14 cellular contexts compared by ENCODE assay signal in the genomic region with DNA sequence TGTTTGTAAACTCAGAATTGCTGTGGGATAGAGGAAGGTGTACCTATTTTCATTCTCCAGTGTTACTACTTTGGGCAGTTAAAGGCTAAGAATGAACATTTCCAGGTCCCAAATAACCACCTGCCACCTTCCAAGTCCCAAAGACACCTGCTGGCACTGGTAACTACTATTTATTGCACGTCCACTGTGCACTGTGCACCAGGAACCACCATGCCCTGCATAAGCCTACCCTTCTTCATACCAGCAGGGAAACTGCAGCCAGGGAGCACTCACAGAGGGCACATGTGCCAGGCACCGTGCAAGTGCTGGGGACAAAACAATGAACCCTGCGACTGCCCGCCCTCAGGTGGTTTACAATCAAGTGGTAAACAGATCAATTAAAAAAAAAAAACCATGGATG. TPM values are rescaled to one million over a fixed set of nuclear protein-coding genes. Genes with fewer than 3 reads are reported as not detected.
DNase-seq lines count a peak whose midpoint lies in the region; ATAC-seq and TF ChIP-seq lines count a peak whose summit lies in the region.
"Had no signal": no experiment of that assay in that cellular context is flagged by ENCODE, and none has a peak within 500 bp of the region (broad histone marks: within the 10 kb centered on the region; RNA-seq: fewer than 3 reads in every experiment).

No MANE protein-coding gene starts in this region.

- WGBS in hepatocyte (ENCODE audit: low lambda C conversion rate, missing lambda C conversion rate): 94% methylated on average over 4 of the region's 4 CpGs

- DNase-seq in NCI-H526 treated with DMSO at 0.1 percent for 48 hours (lab: John Stamatoyannopoulos, UW): peak; percentile 6
- DNase-seq in NCI-H526 (lab: John Stamatoyannopoulos, UW): no peak
- DNase-seq in RPMI8226: peak; percentile 20
- no peak for DNase-seq in hepatocyte (ENCODE audit: low spot score)
- no peak for DNase-seq in gastrocnemius medialis
- no peak for DNase-seq in MV-4-11 (lab: John Stamatoyannopoulos, UW)
- no peak for DNase-seq in NCI-H1417 treated with DMSO at 0.1 percent for 48 hours (lab: John Stamatoyannopoulos, UW)
- no peak for DNase-seq in activated gamma-delta T cell (lab: John Stamatoyannopoulos, UW)
- DNase-seq: amniotic stem cell, KG1, NCI-H748 treated with DMSO at 0.1 percent for 48 hours, nephron progenitor cell, SIG-M5 had no signal

- in situ Hi-C loops in gastrocnemius medialis (cut with MboI; ENCODE audit: low sequenced_read_pairs in 4 of 4): no loop called here

- TF ChIP-seq CTCF in hepatocyte (IDR thresholded peaks at IDR 0.05; ENCODE audit: poor library complexity) (no peak), gastrocnemius medialis (IDR thresholded peaks at IDR 0.05 in 4 of 5, conservative IDR thresholded peaks at IDR 0.05 in 1 of 5) (no peak)

- no peaks in the 10 kb centered on the region for H3K27me3 ChIP-seq in hepatocyte
- no peaks in the 10 kb centered on the region for H3K27me3 ChIP-seq in gastrocnemius medialis

- intact Hi-C loops in gastrocnemius medialis (cut with DNase I; ENCODE audit: low total_unique reads): no loop called here

- H3K4me2 ChIP-seq in hepatocyte: peak overlapping the region; percentile 28
- H3K4me2 ChIP-seq: smooth muscle cell had no signal

- peaks cover 21% of the 10 kb centered on the region for H4K20me1 ChIP-seq in hepatocyte (ENCODE audit: insufficient read depth, poor library complexity, severe bottlenecking)

- H3K27ac ChIP-seq in hepatocyte (peak overlapping the region; percentile 33), gastrocnemius medialis (peak overlapping the region; percentile 75 to 88 (median 80))

- H3K4me1 ChIP-seq in hepatocyte (ENCODE audit: insufficient read depth) (peaks cover 38% of the 10 kb centered on the region), gastrocnemius medialis (peaks cover 62 to 83% of the 10 kb centered on the region in 2 donors)

- H3K36me3 ChIP-seq in hepatocyte (replicated peaks; ENCODE audit: insufficient read depth, low read depth): no peaks in the 10 kb centered on the region
- H3K36me3 ChIP-seq in gastrocnemius medialis: no peaks in the 10 kb centered on the region

- H3K9me3 ChIP-seq in hepatocyte (ENCODE audit: low read depth): no peaks in the 10 kb centered on the region
- H3K9me3 ChIP-seq in gastrocnemius medialis: no peaks in the 10 kb centered on the region

- no peak overlapping the region for H3K4me3 ChIP-seq in hepatocyte
- peak overlapping the region in 1 of 4 donors; percentile 44 for H3K4me3 ChIP-seq in gastrocnemius medialis
- H3K4me3 ChIP-seq: smooth muscle cell had no signal

- ATAC-seq in gastrocnemius medialis: no peak

- TF ChIP-seq POLR2A in gastrocnemius medialis (IDR thresholded peaks at IDR 0.05): no peak

- no peak overlapping the region for H2AFZ ChIP-seq in hepatocyte

- peaks cover 98% of the 10 kb centered on the region for H3K79me2 ChIP-seq in hepatocyte

- no peaks in the 10 kb centered on the region for H3K9me2 ChIP-seq in hepatocyte (replicated peaks; ENCODE audit: insufficient read depth)

RNA-seq across cellular contexts. Expression of a gene that starts 34.9 kb away (rescaled TPM):
- total RNA-seq in hepatocyte: 26.2 and 27.5 TPM in 2 replicates
- 24.8 and 29.7 TPM in 2 replicates for polyA plus RNA-seq in hepatocyte
- total RNA-seq in gastrocnemius medialis: 100 to 1,000 TPM; 123 to 296 (median 217) TPM

Comparison
In these comparisons a context has a peak if more than half of its experiments do, and no peak if none do; other contexts are left out.
1. DNase-seq: peak in NCI-H526 treated with DMSO at 0.1 percent for 48 hours (single experiment) and RPMI8226 (single experiment); none in NCI-H526 (0 of 2), hepatocyte (single experiment), gastrocnemius medialis (0 of 2), MV-4-11 (single experiment), NCI-H1417 treated with DMSO at 0.1 percent for 48 hours (single experiment) and activated gamma-delta T cell (single experiment).